ENCODE assay signal across 8 cellular contexts in the genomic region with DNA sequence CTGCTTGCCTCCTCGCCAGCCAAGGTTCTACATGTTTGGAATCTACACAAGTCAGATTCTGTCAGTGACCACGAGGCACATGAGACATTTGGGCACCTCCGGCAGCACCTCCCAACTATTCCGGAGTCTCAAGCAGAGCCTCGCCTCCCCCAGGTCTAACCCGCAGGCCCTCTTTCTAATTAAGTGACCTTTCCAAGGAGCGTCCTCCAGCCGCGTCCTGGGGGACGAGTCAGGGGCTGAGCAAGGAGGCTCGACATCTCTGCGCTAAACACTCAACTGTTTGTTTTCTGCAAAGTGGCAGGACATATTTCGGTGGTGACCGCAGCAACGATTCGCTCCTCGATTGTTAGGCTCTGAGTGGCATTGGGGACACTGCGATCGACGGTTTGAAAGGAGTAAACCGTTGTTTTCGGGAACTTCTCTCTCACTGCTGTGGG. TPM values are rescaled to one million over a fixed set of nuclear protein-coding genes. Genes with fewer than 3 reads are reported as not detected.
DNase-seq lines count a peak whose midpoint lies in the region; ATAC-seq and TF ChIP-seq lines count a peak whose summit lies in the region.

No MANE protein-coding gene starts in this region.

- H3K9me3 Mint-ChIP-seq in dendritic cell treated with granulocyte-macrophage colony-stimulating factor and Interleukin-4, amounts not matched to agents 40 ng/mL and 50 ng/mL, for 4 days: no peaks in the 10 kb centered on the region
- H3K9me3 Mint-ChIP-seq in mesothelial cell of epicardium: no peaks in the 10 kb centered on the region

- peak overlapping the region; percentile 79 for H3K27ac ChIP-seq in vagina

- ATAC-seq in GM18498 (IDR thresholded peaks at IDR 0.05; ENCODE audit: unreplicated experiment) (peak; percentile 8), GM18873 (IDR thresholded peaks at IDR 0.05; ENCODE audit: low FRiP score, unreplicated experiment) (no peak), GM21447 (IDR thresholded peaks at IDR 0.05; ENCODE audit: unreplicated experiment) (no peak)

- no peaks in the 10 kb centered on the region for H3K36me3 Mint-ChIP-seq in dendritic cell treated with granulocyte-macrophage colony-stimulating factor and Interleukin-4, amounts not matched to agents 40 ng/mL and 50 ng/mL, for 4 days (ENCODE audit: low read depth)
- H3K36me3 Mint-ChIP-seq in mesothelial cell of epicardium: no peaks in the 10 kb centered on the region

- H3K4me3 ChIP-seq in vagina: peak overlapping the region; percentile 67 to 82

- peaks cover 15% of the 10 kb centered on the region for H3K4me1 Mint-ChIP-seq in dendritic cell treated with granulocyte-macrophage colony-stimulating factor and Interleukin-4, amounts not matched to agents 40 ng/mL and 50 ng/mL, for 4 days (ENCODE audit: low read depth)
- peaks cover 18% of the 10 kb centered on the region for H3K4me1 Mint-ChIP-seq in mesothelial cell of epicardium

- H3K27me3 ChIP-seq in vagina: no peaks in the 10 kb centered on the region

- peaks cover 10% of the 10 kb centered on the region for H3K4me1 ChIP-seq in vagina

- H3K27me3 Mint-ChIP-seq in dendritic cell treated with granulocyte-macrophage colony-stimulating factor and Interleukin-4, amounts not matched to agents 40 ng/mL and 50 ng/mL, for 4 days: peaks cover 52% of the 10 kb centered on the region
- peaks cover 66% of the 10 kb centered on the region for H3K27me3 Mint-ChIP-seq in mesothelial cell of epicardium (ENCODE audit: low read depth)

- intact Hi-C loops in dendritic cell treated with granulocyte-macrophage colony-stimulating factor and Interleukin-4, amounts not matched to agents 40 ng/mL and 50 ng/mL, for 4 days (cut with micrococcal nuclease): no loop called here
- intact Hi-C loops in vagina (cut with DNase I): no loop called here

- no peak for TF ChIP-seq POLR2A in vagina (IDR thresholded peaks at IDR 0.05)

- no peak overlapping the region for H3K27ac Mint-ChIP-seq in dendritic cell treated with granulocyte-macrophage colony-stimulating factor and Interleukin-4, amounts not matched to agents 40 ng/mL and 50 ng/mL, for 4 days
- peak overlapping the region; percentile 25 for H3K27ac Mint-ChIP-seq in mesothelial cell of epicardium

- TF ChIP-seq CTCF in mesothelial cell of epicardium (IDR thresholded peaks at IDR 0.05; ENCODE audit: unreplicated experiment) (no peak), vagina (IDR thresholded peaks at IDR 0.05) (no peak)

- no peaks in the 10 kb centered on the region for H3K9me3 ChIP-seq in vagina

- peak overlapping the region; percentile 82 for H3K4me3 Mint-ChIP-seq in dendritic cell treated with granulocyte-macrophage colony-stimulating factor and Interleukin-4, amounts not matched to agents 40 ng/mL and 50 ng/mL, for 4 days
- H3K4me3 Mint-ChIP-seq in mesothelial cell of epicardium: peak overlapping the region; percentile 85

- no peaks in the 10 kb centered on the region for H3K36me3 ChIP-seq in vagina

- DNase-seq in NCI-H526 treated with DMSO at 0.1 percent for 48 hours (lab: John Stamatoyannopoulos, UW) (peak; percentile 41), mesothelial cell of epicardium (ENCODE audit: low spot score in 2 of 2, unreplicated experiment in 2 of 2) (no peak), vagina (ENCODE audit: extremely low spot score in 2 of 2) (no peak), SIG-M5 treated with dmso at 0.1 percent for 504 hours (lab: John Stamatoyannopoulos, UW; ENCODE audit: unreplicated experiment) (no peak)

RNA-seq across cellular contexts. Expression of a gene that starts 0.7 kb away (rescaled TPM):
- total RNA-seq in mesothelial cell of epicardium: 18.8 to 19.8 TPM (median 19.6 TPM) in 3 replicates
- 5.2 TPM for total RNA-seq in vagina

RNA-seq across cellular contexts. Expression of a gene that starts 48.7 kb away (rescaled TPM):
- total RNA-seq in mesothelial cell of epicardium: 62.2 to 71.5 TPM (median 67.1 TPM) in 3 replicates
- total RNA-seq in vagina: 42.2 TPM
